ENCODE assay signal across 1 cellular context in genomic region chr6:157823523-157824370, GRCh38.
TF ChIP-seq lines count a peak whose summit lies in the region.

No MANE protein-coding gene starts in this region.

TF ChIP-seq in K562, 482 proteins besides CTCF, POLR2A, EP300 and RAD21 (continued from another document and continues in another):
- TF ChIP-seq ZNF518B (CRISPR knock-in tag; IDR thresholded peaks at IDR 0.05) (no peak), ZNF217 (CRISPR knock-in tag; IDR thresholded peaks at IDR 0.05) (no peak), SUPT5H (IDR thresholded peaks at IDR 0.05) (no peak), U2AF2 (optimal IDR thresholded peaks at IDR 0.05; ENCODE audit: low read depth, low read length) (no peak), TEAD1 (CRISPR knock-in tag; IDR thresholded peaks at IDR 0.05) (no peak; a peak in 1 of 4 replicates), NFXL1 (CRISPR knock-in tag; IDR thresholded peaks at IDR 0.05) (no peak), MYBL2 (IDR thresholded peaks at IDR 0.05; ENCODE audit: low read depth) (peak; percentile 62; the same call in 1 of the 2 replicates), MYBL2 (CRISPR knock-in tag; IDR thresholded peaks at IDR 0.05; ENCODE audit: borderline replicate concordance) (no peak), ZNF24 (IDR thresholded peaks at IDR 0.05) (no peak), EP400 (IDR thresholded peaks at IDR 0.05) (peak; percentile 51; the same call in 1 of the 2 replicates), JUN (IDR thresholded peaks at IDR 0.05; ENCODE audit: borderline replicate concordance, low read depth, low read length) (0 out of 2 replicates have a peak, but pooled peaks have one; percentile 5), JUN (CRISPR knock-in tag; IDR thresholded peaks at IDR 0.05; ENCODE audit: borderline replicate concordance) (0 out of 2 replicates have a peak, but pooled peaks have one; percentile 13), ATF4 (CRISPR knock-in tag; IDR thresholded peaks at IDR 0.05) (no peak), ZNF384 (IDR thresholded peaks at IDR 0.05; ENCODE audit: low read depth, low read length) (no peak), KLF10 (CRISPR knock-in tag; IDR thresholded peaks at IDR 0.05) (no peak), HNRNPUL1 (IDR thresholded peaks at IDR 0.05; ENCODE audit: low read length) (no peak), SP2 (IDR thresholded peaks at IDR 0.05; ENCODE audit: extremely low read depth, low read depth, low read length, poor library complexity, severe bottlenecking) (no peak), CBFA2T3 (IDR thresholded peaks at IDR 0.05) (no peak), FOXK1 (CRISPR knock-in tag; IDR thresholded peaks at IDR 0.05; ENCODE audit: borderline replicate concordance) (peak; percentile 76; the same call in 1 of the 2 replicates), FOXP4 (CRISPR knock-in tag; IDR thresholded peaks at IDR 0.05; ENCODE audit: borderline replicate concordance) (no peak), RFX7 (CRISPR knock-in tag; IDR thresholded peaks at IDR 0.05) (no peak), CLOCK (CRISPR knock-in tag; IDR thresholded peaks at IDR 0.05; ENCODE audit: borderline replicate concordance) (no peak), EHMT2 (IDR thresholded peaks at IDR 0.05) (no peak), DIDO1 (tag; IDR thresholded peaks at IDR 0.05; ENCODE audit: low read depth) (no peak), SAP30 (IDR thresholded peaks at IDR 0.05; ENCODE audit: borderline replicate concordance, insufficient read depth, low read depth, low read length, poor library complexity, severe bottlenecking) (no peak), MECOM (CRISPR knock-in tag; IDR thresholded peaks at IDR 0.05) (no peak), ZSCAN29 (IDR thresholded peaks at IDR 0.05) (peak; percentile 66; the same call in 1 of the 2 replicates), ZNF184 (CRISPR knock-in tag; IDR thresholded peaks at IDR 0.05) (no peak), ZNF398 (CRISPR knock-in tag; IDR thresholded peaks at IDR 0.05) (no peak), PHB (CRISPR knock-in tag; IDR thresholded peaks at IDR 0.05) (peak; percentile 48; the same call in 1 of the 2 replicates)
- TF ChIP-seq, protein P1, sequence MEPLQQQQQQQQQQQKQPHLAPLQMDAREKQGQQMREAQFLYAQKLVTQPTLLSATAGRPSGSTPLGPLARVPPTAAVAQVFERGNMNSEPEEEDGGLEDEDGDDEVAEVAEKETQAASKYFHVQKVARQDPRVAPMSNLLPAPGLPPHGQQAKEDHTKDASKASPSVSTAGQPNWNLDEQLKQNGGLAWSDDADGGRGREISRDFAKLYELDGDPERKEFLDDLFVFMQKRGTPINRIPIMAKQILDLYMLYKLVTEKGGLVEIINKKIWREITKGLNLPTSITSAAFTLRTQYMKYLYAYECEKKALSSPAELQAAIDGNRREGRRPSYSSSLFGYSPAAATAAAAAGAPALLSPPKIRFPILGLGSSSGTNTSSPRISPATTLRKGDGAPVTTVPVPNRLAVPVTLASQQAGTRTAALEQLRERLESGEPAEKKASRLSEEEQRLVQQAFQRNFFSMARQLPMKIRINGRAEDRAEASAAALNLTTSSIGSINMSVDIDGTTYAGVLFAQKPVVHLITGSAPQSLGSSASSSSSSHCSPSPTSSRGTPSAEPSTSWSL (CRISPR knock-in tag; IDR thresholded peaks at IDR 0.05; ENCODE audit: borderline replicate concordance) = no peak
- TF ChIP-seq, protein P2, sequence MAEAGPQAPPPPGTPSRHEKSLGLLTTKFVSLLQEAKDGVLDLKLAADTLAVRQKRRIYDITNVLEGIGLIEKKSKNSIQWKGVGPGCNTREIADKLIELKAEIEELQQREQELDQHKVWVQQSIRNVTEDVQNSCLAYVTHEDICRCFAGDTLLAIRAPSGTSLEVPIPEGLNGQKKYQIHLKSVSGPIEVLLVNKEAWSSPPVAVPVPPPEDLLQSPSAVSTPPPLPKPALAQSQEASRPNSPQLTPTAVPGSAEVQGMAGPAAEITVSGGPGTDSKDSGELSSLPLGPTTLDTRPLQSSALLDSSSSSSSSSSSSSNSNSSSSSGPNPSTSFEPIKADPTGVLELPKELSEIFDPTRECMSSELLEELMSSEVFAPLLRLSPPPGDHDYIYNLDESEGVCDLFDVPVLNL (CRISPR knock-in tag; IDR thresholded peaks at IDR 0.05; ENCODE audit: low read depth) = no peak
- TF ChIP-seq, protein P3, sequence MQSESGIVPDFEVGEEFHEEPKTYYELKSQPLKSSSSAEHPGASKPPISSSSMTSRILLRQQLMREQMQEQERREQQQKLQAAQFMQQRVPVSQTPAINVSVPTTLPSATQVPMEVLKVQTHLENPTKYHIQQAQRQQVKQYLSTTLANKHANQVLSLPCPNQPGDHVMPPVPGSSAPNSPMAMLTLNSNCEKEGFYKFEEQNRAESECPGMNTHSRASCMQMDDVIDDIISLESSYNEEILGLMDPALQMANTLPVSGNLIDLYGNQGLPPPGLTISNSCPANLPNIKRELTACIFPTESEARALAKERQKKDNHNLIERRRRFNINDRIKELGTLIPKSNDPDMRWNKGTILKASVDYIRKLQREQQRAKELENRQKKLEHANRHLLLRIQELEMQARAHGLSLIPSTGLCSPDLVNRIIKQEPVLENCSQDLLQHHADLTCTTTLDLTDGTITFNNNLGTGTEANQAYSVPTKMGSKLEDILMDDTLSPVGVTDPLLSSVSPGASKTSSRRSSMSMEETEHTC (IDR thresholded peaks at IDR 0.05) = no peak
- TF ChIP-seq, protein P4, sequence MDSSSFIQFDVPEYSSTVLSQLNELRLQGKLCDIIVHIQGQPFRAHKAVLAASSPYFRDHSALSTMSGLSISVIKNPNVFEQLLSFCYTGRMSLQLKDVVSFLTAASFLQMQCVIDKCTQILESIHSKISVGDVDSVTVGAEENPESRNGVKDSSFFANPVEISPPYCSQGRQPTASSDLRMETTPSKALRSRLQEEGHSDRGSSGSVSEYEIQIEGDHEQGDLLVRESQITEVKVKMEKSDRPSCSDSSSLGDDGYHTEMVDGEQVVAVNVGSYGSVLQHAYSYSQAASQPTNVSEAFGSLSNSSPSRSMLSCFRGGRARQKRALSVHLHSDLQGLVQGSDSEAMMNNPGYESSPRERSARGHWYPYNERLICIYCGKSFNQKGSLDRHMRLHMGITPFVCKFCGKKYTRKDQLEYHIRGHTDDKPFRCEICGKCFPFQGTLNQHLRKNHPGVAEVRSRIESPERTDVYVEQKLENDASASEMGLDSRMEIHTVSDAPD (CRISPR knock-in tag; IDR thresholded peaks at IDR 0.05) = no peak
- TF ChIP-seq, protein P5, sequence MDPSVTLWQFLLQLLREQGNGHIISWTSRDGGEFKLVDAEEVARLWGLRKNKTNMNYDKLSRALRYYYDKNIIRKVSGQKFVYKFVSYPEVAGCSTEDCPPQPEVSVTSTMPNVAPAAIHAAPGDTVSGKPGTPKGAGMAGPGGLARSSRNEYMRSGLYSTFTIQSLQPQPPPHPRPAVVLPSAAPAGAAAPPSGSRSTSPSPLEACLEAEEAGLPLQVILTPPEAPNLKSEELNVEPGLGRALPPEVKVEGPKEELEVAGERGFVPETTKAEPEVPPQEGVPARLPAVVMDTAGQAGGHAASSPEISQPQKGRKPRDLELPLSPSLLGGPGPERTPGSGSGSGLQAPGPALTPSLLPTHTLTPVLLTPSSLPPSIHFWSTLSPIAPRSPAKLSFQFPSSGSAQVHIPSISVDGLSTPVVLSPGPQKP (CRISPR knock-in tag; IDR thresholded peaks at IDR 0.05) = no peak
- TF ChIP-seq, protein P6, sequence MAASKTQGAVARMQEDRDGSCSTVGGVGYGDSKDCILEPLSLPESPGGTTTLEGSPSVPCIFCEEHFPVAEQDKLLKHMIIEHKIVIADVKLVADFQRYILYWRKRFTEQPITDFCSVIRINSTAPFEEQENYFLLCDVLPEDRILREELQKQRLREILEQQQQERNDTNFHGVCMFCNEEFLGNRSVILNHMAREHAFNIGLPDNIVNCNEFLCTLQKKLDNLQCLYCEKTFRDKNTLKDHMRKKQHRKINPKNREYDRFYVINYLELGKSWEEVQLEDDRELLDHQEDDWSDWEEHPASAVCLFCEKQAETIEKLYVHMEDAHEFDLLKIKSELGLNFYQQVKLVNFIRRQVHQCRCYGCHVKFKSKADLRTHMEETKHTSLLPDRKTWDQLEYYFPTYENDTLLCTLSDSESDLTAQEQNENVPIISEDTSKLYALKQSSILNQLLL (CRISPR knock-in tag; IDR thresholded peaks at IDR 0.05; ENCODE audit: borderline replicate concordance) = no peak
- TF ChIP-seq, protein P7, sequence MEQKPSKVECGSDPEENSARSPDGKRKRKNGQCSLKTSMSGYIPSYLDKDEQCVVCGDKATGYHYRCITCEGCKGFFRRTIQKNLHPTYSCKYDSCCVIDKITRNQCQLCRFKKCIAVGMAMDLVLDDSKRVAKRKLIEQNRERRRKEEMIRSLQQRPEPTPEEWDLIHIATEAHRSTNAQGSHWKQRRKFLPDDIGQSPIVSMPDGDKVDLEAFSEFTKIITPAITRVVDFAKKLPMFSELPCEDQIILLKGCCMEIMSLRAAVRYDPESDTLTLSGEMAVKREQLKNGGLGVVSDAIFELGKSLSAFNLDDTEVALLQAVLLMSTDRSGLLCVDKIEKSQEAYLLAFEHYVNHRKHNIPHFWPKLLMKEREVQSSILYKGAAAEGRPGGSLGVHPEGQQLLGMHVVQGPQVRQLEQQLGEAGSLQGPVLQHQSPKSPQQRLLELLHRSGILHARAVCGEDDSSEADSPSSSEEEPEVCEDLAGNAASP (IDR thresholded peaks at IDR 0.05) = no peak
- TF ChIP-seq, protein P8, sequence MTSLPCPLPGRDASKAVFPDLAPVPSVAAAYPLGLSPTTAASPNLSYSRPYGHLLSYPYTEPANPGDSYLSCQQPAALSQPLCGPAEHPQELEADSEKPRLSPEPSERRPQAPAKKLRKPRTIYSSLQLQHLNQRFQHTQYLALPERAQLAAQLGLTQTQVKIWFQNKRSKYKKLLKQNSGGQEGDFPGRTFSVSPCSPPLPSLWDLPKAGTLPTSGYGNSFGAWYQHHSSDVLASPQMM (CRISPR knock-in tag; IDR thresholded peaks at IDR 0.05) = no peak
